ENCODE assay signal across 9 cellular contexts in genomic region chr17:17698869-17699351, GRCh38. TPM values are rescaled to one million over a fixed set of nuclear protein-coding genes. Genes with fewer than 3 reads are reported as not detected.
DNase-seq lines count a peak whose midpoint lies in the region; ATAC-seq and TF ChIP-seq lines count a peak whose summit lies in the region.
"Had no signal": no experiment of that assay in that cellular context is flagged by ENCODE, and none has a peak within 500 bp of the region (broad histone marks: within the 10 kb centered on the region; RNA-seq: fewer than 3 reads in every experiment).

No MANE protein-coding gene starts in this region.

- no peaks in the 10 kb centered on the region for H3K9me2 ChIP-seq in SK-N-SH

- no peak for TF ChIP-seq CTCF in SK-N-SH (IDR thresholded peaks at IDR 0.05)

- TF ChIP-seq EP300 in SK-N-SH (IDR thresholded peaks at IDR 0.05; ENCODE audit: borderline replicate concordance in 1 of 2, low read depth in 1 of 2, low read length in 1 of 2) = no peak

- H3K4me1 Mint-ChIP-seq in stimulated activated effector memory CD8-positive, alpha-beta T cell treated with anti-CD3 and anti-CD28 coated beads, Interleukin-12 subunit alpha, Interleukin-12 subunit beta, amount 100 ng/mL, for 72 hours = peaks cover 48% of the 10 kb centered on the region

- no peak overlapping the region for H3K4me3 Mint-ChIP-seq in stimulated activated effector memory CD8-positive, alpha-beta T cell treated with anti-CD3 and anti-CD28 coated beads, Interleukin-12 subunit alpha, Interleukin-12 subunit beta, amount 100 ng/mL, for 72 hours
- H3K4me3 Mint-ChIP-seq: memory B cell had no signal

- POLR2A ChIA-PET in SK-N-SH (lab: Yijun Ruan, JAX) = interaction anchor here (0.5 kb wide), 1 partner anchor 332 kb away, joined by 4 read pairs; no protein-coding TSS in a partner anchor

- no peak overlapping the region for H3K4me3 ChIP-seq in H7 (ENCODE audit: insufficient read depth, low read depth, low read length)
- no peak overlapping the region for H3K4me3 ChIP-seq in SK-N-SH (ENCODE audit: low read depth in 2 of 2, low read length in 1 of 2)
- H3K4me3 ChIP-seq in iPS-15b (ENCODE audit: low read depth, low read length) = peak overlapping the region; percentile 27

- intact Hi-C loops in head of caudate nucleus (cut with DNase I) = no loop called here

- H3K4me1 ChIP-seq in SK-N-SH (ENCODE audit: control insufficient read depth in 1 of 2, insufficient read depth in 2 of 2, low read depth in 1 of 2, low read length in 1 of 2) (peaks cover 46 to 72% of the 10 kb centered on the region in 2 experiments; a peak in 3 of 4 replicates), iPS-15b (ENCODE audit: control insufficient read depth, insufficient read depth, low read length) (peaks cover 17% of the 10 kb centered on the region)

- CTCF ChIA-PET in SK-N-SH (lab: Yijun Ruan, JAX) = no interaction called here

- peaks cover 53% of the 10 kb centered on the region for H4K20me1 ChIP-seq in SK-N-SH (ENCODE audit: insufficient read depth)

- peak; percentile 76 for DNase-seq in H7
- DNase-seq in SK-N-SH = no peak
- no peak for DNase-seq in stimulated activated effector memory CD8-positive, alpha-beta T cell treated with anti-CD3 and anti-CD28 coated beads, Interleukin-12 subunit alpha, Interleukin-12 subunit beta, amount 100 ng/mL, for 72 hours (ENCODE audit: low spot score in 2 of 2)
- DNase-seq in head of caudate nucleus = no peak
- no peak for DNase-seq in HUDEP-2 (lab: John Stamatoyannopoulos, UW; ENCODE audit: unreplicated experiment in 76 of 76)

- peak overlapping the region; percentile 21 for H3K27ac Mint-ChIP-seq in stimulated activated effector memory CD8-positive, alpha-beta T cell treated with anti-CD3 and anti-CD28 coated beads, Interleukin-12 subunit alpha, Interleukin-12 subunit beta, amount 100 ng/mL, for 72 hours
- H3K27ac Mint-ChIP-seq: memory B cell had no signal

- 63% methylated on average over 7 of the region's 8 CpGs for WGBS in SK-N-SH (ENCODE audit: low lambda C conversion rate)

- H3F3A ChIP-seq in SK-N-SH (replicated peaks; ENCODE audit: insufficient read depth) = peaks cover 8% of the 10 kb centered on the region

- peaks cover 92% of the 10 kb centered on the region for H3K27me3 ChIP-seq in H7 (ENCODE audit: control insufficient read depth, insufficient read depth, low read length)
- no peaks in the 10 kb centered on the region for H3K27me3 ChIP-seq in SK-N-SH (ENCODE audit: insufficient read depth)
- H3K27me3 ChIP-seq in iPS-15b (ENCODE audit: control insufficient read depth, insufficient read depth, low read length) = peaks cover 93% of the 10 kb centered on the region

- H3K36me3 Mint-ChIP-seq in stimulated activated effector memory CD8-positive, alpha-beta T cell treated with anti-CD3 and anti-CD28 coated beads, Interleukin-12 subunit alpha, Interleukin-12 subunit beta, amount 100 ng/mL, for 72 hours = peaks cover 14% of the 10 kb centered on the region
- H3K36me3 Mint-ChIP-seq: memory B cell had no signal

- H3K36me3 ChIP-seq in H7 (replicated peaks; ENCODE audit: control insufficient read depth, insufficient read depth, low read length) (no peaks in the 10 kb centered on the region), SK-N-SH (replicated peaks in 1 of 2; ENCODE audit: control insufficient read depth in 1 of 2, insufficient read depth in 2 of 2, low read length in 1 of 2) (no peaks in the 10 kb centered on the region), iPS-15b (ENCODE audit: control insufficient read depth, insufficient read depth, low read length) (no peaks in the 10 kb centered on the region)

- H3K9ac ChIP-seq in SK-N-SH (no peak overlapping the region), iPS-15b (ENCODE audit: low read depth, low read length) (no peak overlapping the region)

- H3K9me3 Mint-ChIP-seq in stimulated activated effector memory CD8-positive, alpha-beta T cell treated with anti-CD3 and anti-CD28 coated beads, Interleukin-12 subunit alpha, Interleukin-12 subunit beta, amount 100 ng/mL, for 72 hours = no peaks in the 10 kb centered on the region
- H3K9me3 Mint-ChIP-seq: memory B cell had no signal

- no peak overlapping the region for H2AFZ ChIP-seq in SK-N-SH (ENCODE audit: low read depth)

- H3K4me2 ChIP-seq in SK-N-SH = 0 out of 2 replicates have a peak overlapping the region, but pooled peaks have one; percentile 14

- H3K9me3 ChIP-seq in SK-N-SH = no peaks in the 10 kb centered on the region
- H3K9me3 ChIP-seq in iPS-15b (ENCODE audit: control insufficient read depth, insufficient read depth, low read length) = no peaks in the 10 kb centered on the region

- H3K79me2 ChIP-seq in SK-N-SH (ENCODE audit: insufficient read depth) = peaks cover 96% of the 10 kb centered on the region

- no peak for ATAC-seq in stimulated activated effector memory CD8-positive, alpha-beta T cell treated with anti-CD3 and anti-CD28 coated beads, Interleukin-12 subunit alpha, Interleukin-12 subunit beta, amount 100 ng/mL, for 72 hours
- no peak for ATAC-seq in GM21390 (IDR thresholded peaks at IDR 0.05; ENCODE audit: unreplicated experiment)
- ATAC-seq in HG02678 (IDR thresholded peaks at IDR 0.05; ENCODE audit: unreplicated experiment) = no peak

- H3K27ac ChIP-seq in SK-N-SH (ENCODE audit: low read depth in 2 of 2, low read length in 1 of 2) = peak overlapping the region; percentile 19 to 21; a peak in 2 of 4 replicates

- no peak for TF ChIP-seq RAD21 in SK-N-SH (IDR thresholded peaks at IDR 0.05; ENCODE audit: low read length)

TF ChIP-seq in SK-N-SH, 30 proteins besides CTCF, POLR2A, EP300 and RAD21:
- no peak for TF ChIP-seq GABPA (IDR thresholded peaks at IDR 0.05; ENCODE audit: low read depth)
- peak; percentile 73 for TF ChIP-seq PBX3 (IDR thresholded peaks at IDR 0.05)
- TF ChIP-seq RXRA (IDR thresholded peaks at IDR 0.05; ENCODE audit: borderline replicate concordance, low read depth) = no peak
- TF ChIP-seq RCOR1 (IDR thresholded peaks at IDR 0.05; ENCODE audit: low read length) = no peak
- no peak for TF ChIP-seq SMC3 (IDR thresholded peaks at IDR 0.05; ENCODE audit: low read depth, low read length)
- no peak for TF ChIP-seq REST (IDR thresholded peaks at IDR 0.05; ENCODE audit: low read depth, low read length)
- TF ChIP-seq MEF2A (IDR thresholded peaks at IDR 0.05; ENCODE audit: borderline replicate concordance, low read depth) = no peak

RNA-seq across cellular contexts. Expression of gene RAI1, which starts 17.7 kb away (rescaled TPM):
- total RNA-seq in H7 (2014; rRNA removed; shearing (Covaris generic)) = 11.3 and 13.7 TPM in 2 replicates
- 2.6 and 4.7 TPM in 2 replicates for polyA plus RNA-seq in SK-N-SH (2012; rRNA removed)
- polyA plus RNA-seq in SK-N-SH (2012; cell fraction: cytosol; rRNA removed) = 3.4 and 3.9 TPM in 2 replicates
- 16.7 and 20.0 TPM in 2 replicates for polyA plus RNA-seq in SK-N-SH (2012; cell fraction: nucleus; rRNA removed)
